15 cellular contexts compared by ENCODE assay signal in the genomic region with DNA sequence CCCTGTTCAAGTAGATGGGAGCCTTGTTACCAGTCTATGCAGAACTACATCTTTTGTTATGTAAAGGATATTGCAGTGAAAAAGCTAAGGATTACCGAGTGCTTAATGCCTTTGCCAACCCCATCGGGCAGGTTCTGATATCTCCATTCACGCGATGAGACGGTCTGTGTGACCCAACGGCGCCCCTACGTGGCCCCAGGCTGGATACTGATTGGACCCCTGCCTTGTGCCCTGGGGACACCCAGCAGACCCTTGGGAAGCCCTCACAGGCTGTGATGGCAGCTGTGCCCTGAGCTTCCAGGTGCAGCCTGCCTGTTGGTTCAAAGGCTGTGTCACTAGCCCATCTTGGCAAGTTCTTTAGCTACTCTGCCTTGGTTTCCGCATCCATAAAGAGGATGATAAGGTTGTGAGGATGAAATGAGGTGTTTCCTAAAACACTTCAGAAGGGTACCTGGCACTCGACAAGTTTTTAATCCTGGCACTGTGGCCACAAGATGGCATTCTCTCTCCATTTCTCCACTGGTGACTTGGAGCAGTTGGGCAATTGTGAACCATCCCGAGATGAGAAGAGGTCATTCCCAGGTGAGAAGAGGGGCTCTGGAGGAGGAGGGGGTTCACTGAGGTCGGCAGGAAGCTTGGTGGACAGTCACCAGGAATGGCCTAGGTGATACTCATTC. TPM values are rescaled to one million over a fixed set of nuclear protein-coding genes. Genes with fewer than 3 reads are reported as not detected.
DNase-seq lines count a peak whose midpoint lies in the region; ATAC-seq, FAIRE-seq and TF ChIP-seq lines count a peak whose summit lies in the region.
"Had no signal": no experiment of that assay in that cellular context is flagged by ENCODE, and none has a peak within 500 bp of the region (broad histone marks: within the 10 kb centered on the region; RNA-seq: fewer than 3 reads in every experiment).

No MANE protein-coding gene starts in this region.

- no TSS peak for BruUV-seq in Caco-2 (replicated peaks; lab: Mats Ljungman, UMichigan)

- peaks cover 61% of the 10 kb centered on the region for H4K20me1 ChIP-seq in SK-N-SH (ENCODE audit: insufficient read depth)
- H4K20me1 ChIP-seq in astrocyte (ENCODE audit: insufficient read depth, low read length), result peaks cover 88% of the 10 kb centered on the region

- H3K36me3 ChIP-seq in SK-N-SH (replicated peaks in 1 of 2; ENCODE audit: control insufficient read depth in 1 of 2, insufficient read depth in 2 of 2, low read length in 1 of 2) (peaks cover 22 to 26% of the 10 kb centered on the region in 2 experiments), astrocyte (ENCODE audit: insufficient read depth, low read length) (peaks cover 16% of the 10 kb centered on the region), Caco-2 (ENCODE audit: control insufficient read depth, insufficient read depth, low read length) (no peaks in the 10 kb centered on the region; the same call in 1 of the 2 replicates)

- H3K79me2 ChIP-seq in SK-N-SH (ENCODE audit: insufficient read depth) (peaks cover 95% of the 10 kb centered on the region), astrocyte (ENCODE audit: insufficient read depth, low read length) (peaks cover 80% of the 10 kb centered on the region)

- H3K27ac ChIP-seq in SK-N-SH (ENCODE audit: low read depth in 2 of 2, low read length in 1 of 2) (peak overlapping the region in 1 of 2 experiments; percentile 31; a peak in 2 of 4 replicates), astrocyte (ENCODE audit: low read depth, low read length) (peak overlapping the region; percentile 5)
- H3K27ac ChIP-seq: esophagus muscularis mucosa had no signal

- H3K27ac Mint-ChIP-seq in astrocyte (ENCODE audit: unreplicated experiment) (peak overlapping the region; percentile 30), nephron progenitor cell (peak overlapping the region; percentile 62), Caco-2 (ENCODE audit: unreplicated experiment) (no peak overlapping the region), glutamatergic neuron (ENCODE audit: unreplicated experiment) (no peak overlapping the region)

- no peak for ATAC-seq in SK-N-SH treated with all-trans-retinoic acid at 6 μM for 48 hours
- no peak for ATAC-seq in GM18505 (IDR thresholded peaks at IDR 0.05; ENCODE audit: unreplicated experiment)

- POLR2A ChIA-PET in SK-N-SH (lab: Yijun Ruan, JAX) (no interaction called here), Caco-2 (lab: Charles Lee) (interaction anchor here (0.6 kb wide), 1 partner anchor 34 kb away, joined by 4 read pairs; a partner anchor contains a TSS)

- H3K9ac ChIP-seq in SK-N-SH (no peak overlapping the region), astrocyte (ENCODE audit: low read length) (no peak overlapping the region)

- TF ChIP-seq RAD21 in SK-N-SH (IDR thresholded peaks at IDR 0.05; ENCODE audit: low read length), result peak; percentile 20; the same call in 1 of the 2 replicates

- 95% methylated on average over 12 of the region's 12 CpGs for WGBS in SK-N-SH (ENCODE audit: low lambda C conversion rate)

- no peak overlapping the region for H3K4me2 ChIP-seq in SK-N-SH
- H3K4me2 ChIP-seq in astrocyte (ENCODE audit: low read length), result no peak overlapping the region

- H3K4me1 ChIP-seq in SK-N-SH (ENCODE audit: control insufficient read depth in 1 of 2, insufficient read depth in 2 of 2, low read depth in 1 of 2, low read length in 1 of 2) (peaks cover 14 to 32% of the 10 kb centered on the region in 2 experiments), astrocyte (ENCODE audit: insufficient read depth, low read length) (peaks cover 35% of the 10 kb centered on the region), Caco-2 (no peaks in the 10 kb centered on the region; the same call in 1 of the 2 replicates)

- DNase-seq in SK-N-SH, result no peak
- DNase-seq in LNCaP clone FGC (ENCODE audit: low read depth), result no peak
- no peak for DNase-seq in astrocyte (ENCODE audit: low read depth)
- no peak for DNase-seq in nephron progenitor cell
- DNase-seq in Caco-2, result no peak
- DNase-seq in glutamatergic neuron, result no peak
- DNase-seq: 8988T; NCI-H1417; NCI-H774; stimulated activated CD4-positive, alpha-beta T cell treated with anti-CD3 and anti-CD28 coated beads, Interleukin-4, amount 100 ng/mL, for 4 hours; SW 1271 had no signal

- H3K4me1 Mint-ChIP-seq in astrocyte (ENCODE audit: low read depth, unreplicated experiment) (peaks cover 43% of the 10 kb centered on the region), nephron progenitor cell (peaks cover 27% of the 10 kb centered on the region), Caco-2 (ENCODE audit: low read depth, unreplicated experiment) (no peaks in the 10 kb centered on the region), glutamatergic neuron (ENCODE audit: low read depth, unreplicated experiment) (peaks cover 11% of the 10 kb centered on the region)

- H3F3A ChIP-seq in SK-N-SH (replicated peaks; ENCODE audit: insufficient read depth), result peaks cover 13% of the 10 kb centered on the region

- no peak for FAIRE-seq in astrocyte (lab: Jason Lieb, UNC)
- FAIRE-seq: G401.6 had no signal

- H3K36me3 Mint-ChIP-seq in astrocyte (ENCODE audit: low read depth, unreplicated experiment), result peaks cover 15% of the 10 kb centered on the region
- H3K36me3 Mint-ChIP-seq in nephron progenitor cell (ENCODE audit: low read depth), result peaks cover 37% of the 10 kb centered on the region
- H3K36me3 Mint-ChIP-seq in Caco-2 (ENCODE audit: insufficient read depth, unreplicated experiment), result peaks cover 40% of the 10 kb centered on the region
- no peaks in the 10 kb centered on the region for H3K36me3 Mint-ChIP-seq in glutamatergic neuron (ENCODE audit: unreplicated experiment)

- H3K9me3 Mint-ChIP-seq in astrocyte (ENCODE audit: unreplicated experiment), result no peaks in the 10 kb centered on the region
- no peaks in the 10 kb centered on the region for H3K9me3 Mint-ChIP-seq in nephron progenitor cell
- no peaks in the 10 kb centered on the region for H3K9me3 Mint-ChIP-seq in Caco-2 (ENCODE audit: unreplicated experiment)
- H3K9me3 Mint-ChIP-seq in glutamatergic neuron (ENCODE audit: unreplicated experiment), result no peaks in the 10 kb centered on the region

- peak; percentile 27; the same call in 1 of the 2 replicates for TF ChIP-seq CTCF in SK-N-SH (IDR thresholded peaks at IDR 0.05)
- 0 out of 2 replicates have a peak, but pooled peaks have one; percentile 21 for TF ChIP-seq CTCF in LNCaP clone FGC (IDR thresholded peaks at IDR 0.05; ENCODE audit: control insufficient read depth, extremely low read depth, insufficient read depth)
- no peak for TF ChIP-seq CTCF in astrocyte (IDR thresholded peaks at IDR 0.05; ENCODE audit: insufficient read depth, low read depth, low read length)
- TF ChIP-seq CTCF in nephron progenitor cell (IDR thresholded peaks at IDR 0.05), result no peak
- TF ChIP-seq CTCF in Caco-2 (IDR thresholded peaks at IDR 0.05; ENCODE audit: insufficient read depth in 1 of 2, low read depth in 1 of 2, low read length in 1 of 2, severe bottlenecking in 1 of 2, unreplicated experiment in 1 of 2), result no peak
- no peak for TF ChIP-seq CTCF in glutamatergic neuron (IDR thresholded peaks at IDR 0.05; ENCODE audit: partially characterized antibody, unreplicated experiment)

- H3K4me3 Mint-ChIP-seq in astrocyte (ENCODE audit: unreplicated experiment) (no peak overlapping the region), nephron progenitor cell (no peak overlapping the region), Caco-2 (ENCODE audit: unreplicated experiment) (no peak overlapping the region), glutamatergic neuron (ENCODE audit: unreplicated experiment) (no peak overlapping the region)

- H3K9me2 ChIP-seq in SK-N-SH, result no peaks in the 10 kb centered on the region

- intact Hi-C loops in Caco-2 (cut with micrococcal nuclease; ENCODE audit: unreplicated experiment), result no loop called here

- CTCF ChIA-PET in SK-N-SH (lab: Yijun Ruan, JAX), result interaction anchor here (0.7 to 6.0 kb wide), 7 partner anchors 10 to 1798 kb away, joined by 3 to 27 read pairs (median 4); no protein-coding TSS in a partner anchor
- CTCF ChIA-PET in Caco-2 (lab: Charles Lee), result no interaction called here

- TF ChIP-seq EP300 in SK-N-SH (IDR thresholded peaks at IDR 0.05; ENCODE audit: borderline replicate concordance in 1 of 2, low read depth in 1 of 2, low read length in 1 of 2), result no peak

- H2AFZ ChIP-seq in SK-N-SH (ENCODE audit: low read depth), result no peak overlapping the region
- H2AFZ ChIP-seq in astrocyte (ENCODE audit: low read depth, low read length), result no peak overlapping the region

- no peaks in the 10 kb centered on the region for H3K9me3 ChIP-seq in SK-N-SH
- H3K9me3 ChIP-seq in astrocyte (ENCODE audit: insufficient read depth, low read depth, low read length), result no peaks in the 10 kb centered on the region
- no peaks in the 10 kb centered on the region for H3K9me3 ChIP-seq in Caco-2
- H3K9me3 ChIP-seq: esophagus muscularis mucosa had no signal

- no peak overlapping the region for H3K4me3 ChIP-seq in SK-N-SH (ENCODE audit: low read depth in 2 of 2, low read length in 1 of 2)
- no peak overlapping the region for H3K4me3 ChIP-seq in LNCaP clone FGC (ENCODE audit: low read depth, low read length)
- H3K4me3 ChIP-seq in astrocyte (ENCODE audit: insufficient read depth, low read depth, low read length), result no peak overlapping the region
- H3K4me3 ChIP-seq in Caco-2 (ENCODE audit: low read depth, low read length), result no peak overlapping the region
- H3K4me3 ChIP-seq: esophagus muscularis mucosa had no signal

- no peak for TF ChIP-seq POLR2A in GM18505 (IDR thresholded peaks at IDR 0.05; ENCODE audit: borderline replicate concordance, extremely low read depth, insufficient read depth, insufficient read length)

- H3K27me3 ChIP-seq in SK-N-SH (ENCODE audit: insufficient read depth) (no peaks in the 10 kb centered on the region), astrocyte (ENCODE audit: insufficient read depth, low read length) (no peaks in the 10 kb centered on the region), Caco-2 (replicated peaks; ENCODE audit: control insufficient read depth, insufficient read depth, low read length) (no peaks in the 10 kb centered on the region)
- H3K27me3 ChIP-seq: esophagus muscularis mucosa had no signal

- H3K27me3 Mint-ChIP-seq in astrocyte (ENCODE audit: low read depth, unreplicated experiment), result no peaks in the 10 kb centered on the region
- no peaks in the 10 kb centered on the region for H3K27me3 Mint-ChIP-seq in nephron progenitor cell (ENCODE audit: low read depth, poor library complexity)
- no peaks in the 10 kb centered on the region for H3K27me3 Mint-ChIP-seq in Caco-2 (ENCODE audit: insufficient read depth, unreplicated experiment)
- H3K27me3 Mint-ChIP-seq in glutamatergic neuron (ENCODE audit: unreplicated experiment), result no peaks in the 10 kb centered on the region

TF ChIP-seq in SK-N-SH, 30 proteins besides CTCF, POLR2A, EP300 and RAD21 (continues in another document):
- TF ChIP-seq MXI1 (IDR thresholded peaks at IDR 0.05; ENCODE audit: low read depth, low read length), result no peak
- TF ChIP-seq RFX5 (IDR thresholded peaks at IDR 0.05; ENCODE audit: low read length), result no peak

TF ChIP-seq in SK-N-SH treated with all-trans-retinoic acid at 6 μM for 48 hours, 23 proteins besides CTCF, POLR2A, EP300 and RAD21 (continues in another document):
- no peak for TF ChIP-seq ZC3H10 (CRISPR knock-in tag; IDR thresholded peaks at IDR 0.05)

RNA-seq across cellular contexts. Expression of a gene that starts 33.6 kb away (rescaled TPM):
- polyA plus RNA-seq in SK-N-SH (2012; rRNA removed), result 7.0 and 8.6 TPM in 2 replicates
- polyA plus RNA-seq in SK-N-SH (2012; cell fraction: cytosol; rRNA removed), result 9.4 and 11.4 TPM in 2 replicates
- polyA plus RNA-seq in SK-N-SH (2012; cell fraction: nucleus; rRNA removed), result 10.2 and 13.8 TPM in 2 replicates
- 97.7 and 99.5 TPM in 2 replicates for total RNA-seq in astrocyte
- 42.9 and 47.1 TPM in 2 replicates for total RNA-seq in Caco-2 (2022)
- 143 TPM for total RNA-seq in glutamatergic neuron (ENCODE audit: unreplicated experiment)

Comparison
In these comparisons a context has a peak if more than half of its experiments do, and no peak if none do; other contexts are left out.
1. CTCF ChIP-seq: peak in SK-N-SH (single experiment) and LNCaP clone FGC (single experiment); none in astrocyte (single experiment), nephron progenitor cell (single experiment), Caco-2 (0 of 2) and glutamatergic neuron (single experiment).
2. H3K27ac Mint-ChIP-seq: peak in astrocyte (single experiment) and nephron progenitor cell (single experiment); none in Caco-2 (single experiment) and glutamatergic neuron (single experiment).